ENCODE assay signal across 1 cellular context in genomic region chr11:33257160-33257896, GRCh38.
A peak's percentile ranks its signal among the peaks of the same experiment; 100 is the strongest.
TF ChIP-seq lines count a peak whose summit lies in the region.

TSS of gene HIPK3 (plus strand) at chr11:33257381.

TF ChIP-seq in GM12878, 131 proteins besides CTCF, POLR2A, EP300 and RAD21 (continued from another document and continues in another):
- TF ChIP-seq ZBTB40 (IDR thresholded peaks at IDR 0.05; ENCODE audit: borderline replicate concordance) = no peak
- TF ChIP-seq, protein P1, sequence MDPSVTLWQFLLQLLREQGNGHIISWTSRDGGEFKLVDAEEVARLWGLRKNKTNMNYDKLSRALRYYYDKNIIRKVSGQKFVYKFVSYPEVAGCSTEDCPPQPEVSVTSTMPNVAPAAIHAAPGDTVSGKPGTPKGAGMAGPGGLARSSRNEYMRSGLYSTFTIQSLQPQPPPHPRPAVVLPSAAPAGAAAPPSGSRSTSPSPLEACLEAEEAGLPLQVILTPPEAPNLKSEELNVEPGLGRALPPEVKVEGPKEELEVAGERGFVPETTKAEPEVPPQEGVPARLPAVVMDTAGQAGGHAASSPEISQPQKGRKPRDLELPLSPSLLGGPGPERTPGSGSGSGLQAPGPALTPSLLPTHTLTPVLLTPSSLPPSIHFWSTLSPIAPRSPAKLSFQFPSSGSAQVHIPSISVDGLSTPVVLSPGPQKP (IDR thresholded peaks at IDR 0.05; ENCODE audit: low read depth, low read length) = no peak
- no peak for TF ChIP-seq SREBF1 (IDR thresholded peaks at IDR 0.05; ENCODE audit: low read length)
- TF ChIP-seq SMAD5 (IDR thresholded peaks at IDR 0.05; ENCODE audit: low read depth) = peak; percentile 26; the same call in 1 of the 2 replicates
- TF ChIP-seq BCLAF1 (IDR thresholded peaks at IDR 0.05) = 0 out of 2 replicates have a peak, but pooled peaks have one; percentile 12
- no peak for TF ChIP-seq JUND (IDR thresholded peaks at IDR 0.05; ENCODE audit: low read depth, low read length)
- 0 out of 2 replicates have a peak, but pooled peaks have one; percentile 14 for TF ChIP-seq SPI1 (IDR thresholded peaks at IDR 0.05; ENCODE audit: borderline replicate concordance, insufficient read depth, low read depth, low read length)
- no peak for TF ChIP-seq CEBPB (IDR thresholded peaks at IDR 0.05; ENCODE audit: borderline replicate concordance in 1 of 2, low read depth in 2 of 2, low read length in 2 of 2)
- peak; percentile 74 for TF ChIP-seq POLR2AphosphoS5 (IDR thresholded peaks at IDR 0.05; ENCODE audit: low read length)
- no peak for TF ChIP-seq E2F4 (IDR thresholded peaks at IDR 0.05; ENCODE audit: low read depth, low read length)
- TF ChIP-seq WRNIP1 (IDR thresholded peaks at IDR 0.05; ENCODE audit: borderline replicate concordance, low read depth, low read length) = no peak
- TF ChIP-seq BRCA1 (IDR thresholded peaks at IDR 0.05; ENCODE audit: low read depth, low read length) = no peak
- TF ChIP-seq, protein P2, sequence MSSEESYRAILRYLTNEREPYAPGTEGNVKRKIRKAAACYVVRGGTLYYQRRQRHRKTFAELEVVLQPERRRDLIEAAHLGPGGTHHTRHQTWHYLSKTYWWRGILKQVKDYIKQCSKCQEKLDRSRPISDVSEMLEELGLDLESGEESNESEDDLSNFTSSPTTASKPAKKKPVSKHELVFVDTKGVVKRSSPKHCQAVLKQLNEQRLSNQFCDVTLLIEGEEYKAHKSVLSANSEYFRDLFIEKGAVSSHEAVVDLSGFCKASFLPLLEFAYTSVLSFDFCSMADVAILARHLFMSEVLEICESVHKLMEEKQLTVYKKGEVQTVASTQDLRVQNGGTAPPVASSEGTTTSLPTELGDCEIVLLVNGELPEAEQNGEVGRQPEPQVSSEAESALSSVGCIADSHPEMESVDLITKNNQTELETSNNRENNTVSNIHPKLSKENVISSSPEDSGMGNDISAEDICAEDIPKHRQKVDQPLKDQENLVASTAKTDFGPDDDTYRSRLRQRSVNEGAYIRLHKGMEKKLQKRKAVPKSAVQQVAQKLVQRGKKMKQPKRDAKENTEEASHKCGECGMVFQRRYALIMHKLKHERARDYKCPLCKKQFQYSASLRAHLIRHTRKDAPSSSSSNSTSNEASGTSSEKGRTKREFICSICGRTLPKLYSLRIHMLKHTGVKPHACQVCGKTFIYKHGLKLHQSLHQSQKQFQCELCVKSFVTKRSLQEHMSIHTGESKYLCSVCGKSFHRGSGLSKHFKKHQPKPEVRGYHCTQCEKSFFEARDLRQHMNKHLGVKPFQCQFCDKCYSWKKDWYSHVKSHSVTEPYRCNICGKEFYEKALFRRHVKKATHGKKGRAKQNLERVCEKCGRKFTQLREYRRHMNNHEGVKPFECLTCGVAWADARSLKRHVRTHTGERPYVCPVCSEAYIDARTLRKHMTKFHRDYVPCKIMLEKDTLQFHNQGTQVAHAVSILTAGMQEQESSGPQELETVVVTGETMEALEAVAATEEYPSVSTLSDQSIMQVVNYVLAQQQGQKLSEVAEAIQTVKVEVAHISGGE (CRISPR knock-in tag; IDR thresholded peaks at IDR 0.05) = no peak
- TF ChIP-seq SMAD1 (IDR thresholded peaks at IDR 0.05; ENCODE audit: low read depth, partially characterized antibody) = no peak
- TF ChIP-seq SUPT20H (IDR thresholded peaks at IDR 0.05; ENCODE audit: borderline replicate concordance, control insufficient read depth, low read depth, low read length) = no peak
- TF ChIP-seq HDAC2 (IDR thresholded peaks at IDR 0.05) = no peak
- TF ChIP-seq, protein P3, sequence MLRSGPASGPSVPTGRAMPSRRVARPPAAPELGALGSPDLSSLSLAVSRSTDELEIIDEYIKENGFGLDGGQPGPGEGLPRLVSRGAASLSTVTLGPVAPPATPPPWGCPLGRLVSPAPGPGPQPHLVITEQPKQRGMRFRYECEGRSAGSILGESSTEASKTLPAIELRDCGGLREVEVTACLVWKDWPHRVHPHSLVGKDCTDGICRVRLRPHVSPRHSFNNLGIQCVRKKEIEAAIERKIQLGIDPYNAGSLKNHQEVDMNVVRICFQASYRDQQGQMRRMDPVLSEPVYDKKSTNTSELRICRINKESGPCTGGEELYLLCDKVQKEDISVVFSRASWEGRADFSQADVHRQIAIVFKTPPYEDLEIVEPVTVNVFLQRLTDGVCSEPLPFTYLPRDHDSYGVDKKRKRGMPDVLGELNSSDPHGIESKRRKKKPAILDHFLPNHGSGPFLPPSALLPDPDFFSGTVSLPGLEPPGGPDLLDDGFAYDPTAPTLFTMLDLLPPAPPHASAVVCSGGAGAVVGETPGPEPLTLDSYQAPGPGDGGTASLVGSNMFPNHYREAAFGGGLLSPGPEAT (IDR thresholded peaks at IDR 0.05; ENCODE audit: low read depth) = no peak
- TF ChIP-seq PKNOX1 (IDR thresholded peaks at IDR 0.05) = no peak
- no peak for TF ChIP-seq YBX1 (IDR thresholded peaks at IDR 0.05)
- no peak for TF ChIP-seq EED (IDR thresholded peaks at IDR 0.05; ENCODE audit: low read depth)
- TF ChIP-seq, protein P4, sequence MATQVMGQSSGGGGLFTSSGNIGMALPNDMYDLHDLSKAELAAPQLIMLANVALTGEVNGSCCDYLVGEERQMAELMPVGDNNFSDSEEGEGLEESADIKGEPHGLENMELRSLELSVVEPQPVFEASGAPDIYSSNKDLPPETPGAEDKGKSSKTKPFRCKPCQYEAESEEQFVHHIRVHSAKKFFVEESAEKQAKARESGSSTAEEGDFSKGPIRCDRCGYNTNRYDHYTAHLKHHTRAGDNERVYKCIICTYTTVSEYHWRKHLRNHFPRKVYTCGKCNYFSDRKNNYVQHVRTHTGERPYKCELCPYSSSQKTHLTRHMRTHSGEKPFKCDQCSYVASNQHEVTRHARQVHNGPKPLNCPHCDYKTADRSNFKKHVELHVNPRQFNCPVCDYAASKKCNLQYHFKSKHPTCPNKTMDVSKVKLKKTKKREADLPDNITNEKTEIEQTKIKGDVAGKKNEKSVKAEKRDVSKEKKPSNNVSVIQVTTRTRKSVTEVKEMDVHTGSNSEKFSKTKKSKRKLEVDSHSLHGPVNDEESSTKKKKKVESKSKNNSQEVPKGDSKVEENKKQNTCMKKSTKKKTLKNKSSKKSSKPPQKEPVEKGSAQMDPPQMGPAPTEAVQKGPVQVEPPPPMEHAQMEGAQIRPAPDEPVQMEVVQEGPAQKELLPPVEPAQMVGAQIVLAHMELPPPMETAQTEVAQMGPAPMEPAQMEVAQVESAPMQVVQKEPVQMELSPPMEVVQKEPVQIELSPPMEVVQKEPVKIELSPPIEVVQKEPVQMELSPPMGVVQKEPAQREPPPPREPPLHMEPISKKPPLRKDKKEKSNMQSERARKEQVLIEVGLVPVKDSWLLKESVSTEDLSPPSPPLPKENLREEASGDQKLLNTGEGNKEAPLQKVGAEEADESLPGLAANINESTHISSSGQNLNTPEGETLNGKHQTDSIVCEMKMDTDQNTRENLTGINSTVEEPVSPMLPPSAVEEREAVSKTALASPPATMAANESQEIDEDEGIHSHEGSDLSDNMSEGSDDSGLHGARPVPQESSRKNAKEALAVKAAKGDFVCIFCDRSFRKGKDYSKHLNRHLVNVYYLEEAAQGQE (IDR thresholded peaks at IDR 0.05; ENCODE audit: low read depth, low read length) = no peak
- peak; percentile 98 for TF ChIP-seq SMARCA5 (IDR thresholded peaks at IDR 0.05)
- no peak for TF ChIP-seq NR2C2 (IDR thresholded peaks at IDR 0.05; ENCODE audit: borderline replicate concordance, control insufficient read depth, insufficient read length, low read depth)
- no peak for TF ChIP-seq ESRRA (IDR thresholded peaks at IDR 0.05; ENCODE audit: low read length)
- TF ChIP-seq, protein P5, sequence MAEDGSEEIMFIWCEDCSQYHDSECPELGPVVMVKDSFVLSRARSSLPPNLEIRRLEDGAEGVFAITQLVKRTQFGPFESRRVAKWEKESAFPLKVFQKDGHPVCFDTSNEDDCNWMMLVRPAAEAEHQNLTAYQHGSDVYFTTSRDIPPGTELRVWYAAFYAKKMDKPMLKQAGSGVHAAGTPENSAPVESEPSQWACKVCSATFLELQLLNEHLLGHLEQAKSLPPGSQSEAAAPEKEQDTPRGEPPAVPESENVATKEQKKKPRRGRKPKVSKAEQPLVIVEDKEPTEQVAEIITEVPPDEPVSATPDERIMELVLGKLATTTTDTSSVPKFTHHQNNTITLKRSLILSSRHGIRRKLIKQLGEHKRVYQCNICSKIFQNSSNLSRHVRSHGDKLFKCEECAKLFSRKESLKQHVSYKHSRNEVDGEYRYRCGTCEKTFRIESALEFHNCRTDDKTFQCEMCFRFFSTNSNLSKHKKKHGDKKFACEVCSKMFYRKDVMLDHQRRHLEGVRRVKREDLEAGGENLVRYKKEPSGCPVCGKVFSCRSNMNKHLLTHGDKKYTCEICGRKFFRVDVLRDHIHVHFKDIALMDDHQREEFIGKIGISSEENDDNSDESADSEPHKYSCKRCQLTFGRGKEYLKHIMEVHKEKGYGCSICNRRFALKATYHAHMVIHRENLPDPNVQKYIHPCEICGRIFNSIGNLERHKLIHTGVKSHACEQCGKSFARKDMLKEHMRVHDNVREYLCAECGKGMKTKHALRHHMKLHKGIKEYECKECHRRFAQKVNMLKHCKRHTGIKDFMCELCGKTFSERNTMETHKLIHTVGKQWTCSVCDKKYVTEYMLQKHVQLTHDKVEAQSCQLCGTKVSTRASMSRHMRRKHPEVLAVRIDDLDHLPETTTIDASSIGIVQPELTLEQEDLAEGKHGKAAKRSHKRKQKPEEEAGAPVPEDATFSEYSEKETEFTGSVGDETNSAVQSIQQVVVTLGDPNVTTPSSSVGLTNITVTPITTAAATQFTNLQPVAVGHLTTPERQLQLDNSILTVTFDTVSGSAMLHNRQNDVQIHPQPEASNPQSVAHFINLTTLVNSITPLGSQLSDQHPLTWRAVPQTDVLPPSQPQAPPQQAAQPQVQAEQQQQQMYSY (CRISPR knock-in tag; IDR thresholded peaks at IDR 0.05) = no peak
- no peak for TF ChIP-seq ETV6 (conservative IDR thresholded peaks at IDR 0.05 in 1 of 2, IDR thresholded peaks at IDR 0.05 in 1 of 2; ENCODE audit: borderline replicate concordance in 1 of 2, low read depth in 1 of 2)
- no peak for TF ChIP-seq RAD51 (IDR thresholded peaks at IDR 0.05)
- TF ChIP-seq, protein P6, sequence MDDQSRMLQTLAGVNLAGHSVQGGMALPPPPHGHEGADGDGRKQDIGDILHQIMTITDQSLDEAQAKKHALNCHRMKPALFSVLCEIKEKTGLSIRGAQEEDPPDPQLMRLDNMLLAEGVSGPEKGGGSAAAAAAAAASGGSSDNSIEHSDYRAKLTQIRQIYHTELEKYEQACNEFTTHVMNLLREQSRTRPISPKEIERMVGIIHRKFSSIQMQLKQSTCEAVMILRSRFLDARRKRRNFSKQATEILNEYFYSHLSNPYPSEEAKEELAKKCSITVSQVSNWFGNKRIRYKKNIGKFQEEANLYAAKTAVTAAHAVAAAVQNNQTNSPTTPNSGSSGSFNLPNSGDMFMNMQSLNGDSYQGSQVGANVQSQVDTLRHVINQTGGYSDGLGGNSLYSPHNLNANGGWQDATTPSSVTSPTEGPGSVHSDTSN (IDR thresholded peaks at IDR 0.05; ENCODE audit: insufficient replicate concordance, low read depth, low read length) = no peak
